1 cellular context compared by ENCODE assay signal in genomic region chr10:12685261-12685861, GRCh38.
TF ChIP-seq lines count a peak whose summit lies in the region.

No MANE protein-coding gene starts in this region.

TF ChIP-seq in HCT116, 20 proteins besides CTCF, POLR2A, EP300 and RAD21 (continued from another document):
- TF ChIP-seq FOSL1 (IDR thresholded peaks at IDR 0.05; ENCODE audit: low read depth) (no peak), EZH2phosphoT487 (IDR thresholded peaks at IDR 0.05; ENCODE audit: borderline replicate concordance) (no peak), EZH2 (IDR thresholded peaks at IDR 0.05) (no peak)
